24 cellular contexts compared by ENCODE assay signal in genomic region chr9:125494555-125494920, GRCh38.
A peak's percentile ranks its signal among the peaks of the same experiment; 100 is the strongest.
DNase-seq lines count a peak whose midpoint lies in the region; ATAC-seq, FAIRE-seq and TF ChIP-seq lines count a peak whose summit lies in the region.
"Had no signal": no experiment of that assay in that cellular context is flagged by ENCODE, and none has a peak within 500 bp of the region (broad histone marks: within the 10 kb centered on the region; RNA-seq: fewer than 3 reads in every experiment).

No MANE protein-coding gene starts in this region.

- H3K36me3 Mint-ChIP-seq in activated CD8-positive, alpha-beta T cell treated with anti-CD3 and anti-CD28 coated beads for 36 hours (ENCODE audit: low read depth), result no peaks in the 10 kb centered on the region
- H3K36me3 Mint-ChIP-seq: neural progenitor cell had no signal

- H3K27me3 ChIP-seq in right atrium auricular region, result no peaks in the 10 kb centered on the region
- no peaks in the 10 kb centered on the region for H3K27me3 ChIP-seq in pancreas
- H3K27me3 ChIP-seq: gastrocnemius medialis, neural progenitor cell, spleen had no signal

- no peaks in the 10 kb centered on the region for H3K9me3 ChIP-seq in right atrium auricular region
- H3K9me3 ChIP-seq in pancreas, result no peaks in the 10 kb centered on the region
- H3K9me3 ChIP-seq: gastrocnemius medialis, psoas muscle, spleen had no signal

- no peak overlapping the region for H3K4me3 Mint-ChIP-seq in activated CD8-positive, alpha-beta T cell treated with anti-CD3 and anti-CD28 coated beads for 36 hours
- H3K4me3 Mint-ChIP-seq: activated naive CD4-positive, alpha-beta T cell treated with anti-CD3 and anti-CD28 coated beads, Interleukin-2, amount 50 U/mL, for 24 hours; activated T-cell treated with anti-CD3 and anti-CD28 coated beads, Interleukin-2, amount 50 U/mL, for 4 hours; brain; CD4-positive, alpha-beta T cell; neural progenitor cell; T-helper 1 cell treated with Interleukin-12 subunit alpha and Interleukin-12 subunit beta and Interleukin-4 antibody, amounts not matched to agents 30 μg/mL and 1 μg/mL, for 36 hours had no signal

- H3K27ac ChIP-seq in right atrium auricular region, result no peak overlapping the region
- no peak overlapping the region for H3K27ac ChIP-seq in pancreas
- H3K27ac ChIP-seq: gastrocnemius medialis, neural progenitor cell, psoas muscle, spleen had no signal

- peaks cover 9% of the 10 kb centered on the region for H3K4me1 Mint-ChIP-seq in activated CD8-positive, alpha-beta T cell treated with anti-CD3 and anti-CD28 coated beads for 36 hours (ENCODE audit: low read depth)

- DNase-seq in AG10803 (ENCODE audit: low read depth) (peak; percentile 28), HTR-8/SVneo (ENCODE audit: insufficient read length, low spot score) (peak; percentile 30), amniotic stem cell (lab: John Stamatoyannopoulos, UW) (peak; percentile 11), kidney tubule cell (ENCODE audit: low spot score) (peak; percentile 66), right atrium auricular region (ENCODE audit: low spot score) (no peak), pancreas (no peak)
- DNase-seq in activated CD8-positive, alpha-beta T cell treated with anti-CD3 and anti-CD28 coated beads for 36 hours, result no peak
- DNase-seq in activated naive CD4-positive, alpha-beta T cell treated with anti-CD3 and anti-CD28 coated beads, Interleukin-2, amount 50 U/mL, for 16 hours, result no peak
- DNase-seq: activated T-cell treated with anti-CD3 and anti-CD28 coated beads, Interleukin-2, amount 50 U/mL, for 4 hours; CD4-positive, alpha-beta T cell; cortex of kidney; gastrocnemius medialis; Karpas-422; left cardiac atrium; NCI-H1105 treated with DMSO at 0.1 percent for 48 hours; NCI-H510A treated with DMSO at 0.1 percent for 48 hours; psoas muscle; SHP77 treated with DMSO at 0.1 percent for 48 hours; spleen had no signal

- intact Hi-C loops in activated CD8-positive, alpha-beta T cell treated with anti-CD3 and anti-CD28 coated beads for 36 hours (cut with micrococcal nuclease), result no loop called here
- intact Hi-C loops in pancreas (cut with DNase I), result no loop called here

- H3K27ac Mint-ChIP-seq in activated CD8-positive, alpha-beta T cell treated with anti-CD3 and anti-CD28 coated beads for 36 hours, result no peak overlapping the region
- H3K27ac Mint-ChIP-seq: activated naive CD4-positive, alpha-beta T cell treated with anti-CD3 and anti-CD28 coated beads, Interleukin-2, amount 50 U/mL, for 24 hours; brain; CD4-positive, alpha-beta T cell; neural progenitor cell; T-helper 1 cell treated with Interleukin-12 subunit alpha and Interleukin-12 subunit beta and Interleukin-4 antibody, amounts not matched to agents 30 μg/mL and 1 μg/mL, for 36 hours had no signal

- CTCF ChIA-PET in activated CD8-positive, alpha-beta T cell treated with anti-CD3 and anti-CD28 coated beads for 36 hours (lab: Charles Lee), result no interaction called here

- WGBS in pancreas, 2 donors, result 93 to 95% methylated on average over 4 of the region's 4 CpGs

- no peak for TF ChIP-seq CTCF in AG10803 (conservative IDR thresholded peaks at IDR 0.05; ENCODE audit: low read length)
- no peak for TF ChIP-seq CTCF in activated CD8-positive, alpha-beta T cell treated with anti-CD3 and anti-CD28 coated beads for 36 hours (IDR thresholded peaks at IDR 0.05)
- TF ChIP-seq CTCF in right atrium auricular region (IDR thresholded peaks at IDR 0.05), result no peak
- no peak for TF ChIP-seq CTCF in pancreas (IDR thresholded peaks at IDR 0.05)

- no peak for ATAC-seq in activated CD8-positive, alpha-beta T cell treated with anti-CD3 and anti-CD28 coated beads for 36 hours
- no peak for ATAC-seq in pancreas
- ATAC-seq: activated T-cell treated with anti-CD3 and anti-CD28 coated beads, Interleukin-2, amount 50 U/mL, for 4 hours; gastrocnemius medialis; left cardiac atrium; psoas muscle had no signal

- POLR2A ChIA-PET in activated CD8-positive, alpha-beta T cell treated with anti-CD3 and anti-CD28 coated beads for 36 hours (lab: Charles Lee), result no interaction called here

- H3K4me3 ChIP-seq in AG10803 (ENCODE audit: low read length) (no peak overlapping the region), right atrium auricular region (no peak overlapping the region), pancreas (no peak overlapping the region)
- H3K4me3 ChIP-seq: gastrocnemius medialis, neural progenitor cell, psoas muscle, spleen had no signal

- H3K36me3 ChIP-seq in right atrium auricular region (no peaks in the 10 kb centered on the region), pancreas (no peaks in the 10 kb centered on the region)
- H3K36me3 ChIP-seq: gastrocnemius medialis, neural progenitor cell had no signal

- no peaks in the 10 kb centered on the region for H3K9me3 Mint-ChIP-seq in activated CD8-positive, alpha-beta T cell treated with anti-CD3 and anti-CD28 coated beads for 36 hours
- H3K9me3 Mint-ChIP-seq: activated naive CD4-positive, alpha-beta T cell treated with anti-CD3 and anti-CD28 coated beads, Interleukin-2, amount 50 U/mL, for 24 hours; activated T-cell treated with anti-CD3 and anti-CD28 coated beads, Interleukin-2, amount 50 U/mL, for 4 hours; brain; CD4-positive, alpha-beta T cell; neural progenitor cell; T-helper 1 cell treated with Interleukin-12 subunit alpha and Interleukin-12 subunit beta and Interleukin-4 antibody, amounts not matched to agents 30 μg/mL and 1 μg/mL, for 36 hours had no signal

- no peak for FAIRE-seq in HTR-8/SVneo (lab: Jason Lieb, UNC)
- FAIRE-seq in pancreas (lab: Jason Lieb, UNC), result no peak
- FAIRE-seq: endothelial cell of umbilical vein had no signal

- H3K27me3 Mint-ChIP-seq in activated CD8-positive, alpha-beta T cell treated with anti-CD3 and anti-CD28 coated beads for 36 hours, result no peaks in the 10 kb centered on the region
- H3K27me3 Mint-ChIP-seq: activated naive CD4-positive, alpha-beta T cell treated with anti-CD3 and anti-CD28 coated beads, Interleukin-2, amount 50 U/mL, for 24 hours; brain; CD4-positive, alpha-beta T cell had no signal

- H3K4me1 ChIP-seq in right atrium auricular region (no peaks in the 10 kb centered on the region), pancreas (peaks cover 0 to 9% (median 5%) of the 10 kb centered on the region in 3 donors)
- H3K4me1 ChIP-seq: gastrocnemius medialis, psoas muscle had no signal

Comparison
In these comparisons a context has a peak if more than half of its experiments do, and no peak if none do; other contexts are left out.
1. DNase-seq: peak in AG10803 (single experiment), HTR-8/SVneo (single experiment), amniotic stem cell (single experiment) and kidney tubule cell (single experiment); none in activated CD8-positive, alpha-beta T cell treated with anti-CD3 and anti-CD28 coated beads for 36 hours (single experiment), right atrium auricular region (single experiment), pancreas (0 of 6) and activated naive CD4-positive, alpha-beta T cell treated with anti-CD3 and anti-CD28 coated beads, Interleukin-2, amount 50 U/mL, for 16 hours (single experiment).